ENCODE assay signal across 16 cellular contexts in genomic region chr17:79071161-79071560, GRCh38. TPM values are rescaled to one million over a fixed set of nuclear protein-coding genes. Genes with fewer than 3 reads are reported as not detected.
"Had no signal": no experiment of that assay in that cellular context is flagged by ENCODE, and none has a peak within 500 bp of the region (broad histone marks: within the 10 kb centered on the region; RNA-seq: fewer than 3 reads in every experiment).

No MANE protein-coding gene starts in this region.

- H3K9me3 ChIP-seq: colonic mucosa, gastrocnemius medialis, neutrophil, pancreas, testis, tibial artery had no signal

- H3K4me3 ChIP-seq: colonic mucosa, gastrocnemius medialis, pancreas, testis, tibial artery had no signal

- H3K36me3 ChIP-seq: colonic mucosa, gastrocnemius medialis, neutrophil, pancreas, tibial artery had no signal

- H3K4me1 ChIP-seq: pancreas, testis had no signal

- H3K27ac ChIP-seq: colonic mucosa, epithelial cell of prostate, gastrocnemius medialis, neutrophil, pancreas, testis, tibial artery had no signal

- DNase-seq: colonic mucosa; effector CD8-positive, alpha-beta T cell; endodermal cell; foreskin fibroblast; gastrocnemius medialis; mesenchymal stem cell; midbrain; naive thymus-derived CD4-positive, alpha-beta T cell; pancreas; stimulated activated CD4-positive, alpha-beta T cell treated with anti-CD3 and anti-CD28 coated beads, Interleukin-4, amount 100 ng/mL, for 4 hours; stimulated activated naive CD8-positive, alpha-beta T cell treated with anti-CD3 and anti-CD28 coated beads, Interleukin-15, Interleukin-2, amounts not matched to agents 100 U/mL and 50 U/mL, for 24 hours; substantia nigra; testis; tibial artery had no signal

- H3K27me3 ChIP-seq: colonic mucosa, gastrocnemius medialis, pancreas, testis, tibial artery had no signal

RNA-seq across cellular contexts. Expression of gene C1QTNF1, which starts 47.2 kb away (rescaled TPM):
- polyA plus RNA-seq: naive thymus-derived CD4-positive, alpha-beta T cell had no signal
